In genomic region chr1:171438441-171438840, GRCh38 we compare ENCODE assay signal across 10 cellular contexts. TPM values are rescaled to one million over a fixed set of nuclear protein-coding genes. Genes with fewer than 3 reads are reported as not detected.
A peak's percentile ranks its signal among the peaks of the same experiment; 100 is the strongest.
DNase-seq lines count a peak whose midpoint lies in the region; ATAC-seq and TF ChIP-seq lines count a peak whose summit lies in the region.
"Had no signal": no experiment of that assay in that cellular context is flagged by ENCODE, and none has a peak within 500 bp of the region (broad histone marks: within the 10 kb centered on the region; RNA-seq: fewer than 3 reads in every experiment).

No MANE protein-coding gene starts in this region.

- no peaks in the 10 kb centered on the region for H3K9me3 Mint-ChIP-seq in nephron progenitor cell

- no peak overlapping the region for H3K4me3 Mint-ChIP-seq in nephron progenitor cell
- H3K4me3 Mint-ChIP-seq: dendritic cell treated with granulocyte-macrophage colony-stimulating factor and Interleukin-4, amounts not matched to agents 40 ng/mL and 50 ng/mL, for 4 days had no signal

- no peak overlapping the region for H3K4me3 ChIP-seq in fibroblast of villous mesenchyme (ENCODE audit: low read depth, low read length)
- H3K4me3 ChIP-seq in skeletal muscle cell (ENCODE audit: low read depth, low read length): no peak overlapping the region

- H3K36me3 Mint-ChIP-seq in nephron progenitor cell (ENCODE audit: low read depth): no peaks in the 10 kb centered on the region

- TF ChIP-seq CTCF in fibroblast of villous mesenchyme (IDR thresholded peaks at IDR 0.05; ENCODE audit: insufficient read depth, low read depth, low read length): no peak
- no peak for TF ChIP-seq CTCF in nephron progenitor cell (IDR thresholded peaks at IDR 0.05)

- DNase-seq in H4 (ENCODE audit: low spot score): peak; percentile 85
- peak; percentile 79 for DNase-seq in T1000 (lab: John Stamatoyannopoulos, UW)
- DNase-seq in fibroblast of villous mesenchyme (ENCODE audit: low read depth): peak; percentile 90
- peak; percentile 94 for DNase-seq in skeletal muscle cell (ENCODE audit: low read depth)
- DNase-seq in stimulated activated naive CD8-positive, alpha-beta T cell treated with anti-CD3 and anti-CD28 coated beads, Interleukin-15, Interleukin-2, amounts not matched to agents 100 U/mL and 50 U/mL, for 24 hours: no peak
- DNase-seq in ureter (ENCODE audit: low spot score): no peak
- DNase-seq in nephron progenitor cell: no peak
- no peak for DNase-seq in midbrain (lab: John Stamatoyannopoulos, UW)
- DNase-seq: NCI-H1694 treated with DMSO at 0.1 percent for 48 hours had no signal

- no peaks in the 10 kb centered on the region for H3K4me1 Mint-ChIP-seq in nephron progenitor cell

- no peaks in the 10 kb centered on the region for H3K27me3 Mint-ChIP-seq in nephron progenitor cell (ENCODE audit: low read depth, poor library complexity)
- H3K27me3 Mint-ChIP-seq: dendritic cell treated with granulocyte-macrophage colony-stimulating factor and Interleukin-4, amounts not matched to agents 40 ng/mL and 50 ng/mL, for 4 days had no signal

- no peak for ATAC-seq in stimulated activated naive CD8-positive, alpha-beta T cell treated with anti-CD3 and anti-CD28 coated beads, Interleukin-15, Interleukin-2, amounts not matched to agents 100 U/mL and 50 U/mL, for 24 hours

- no peak overlapping the region for H3K27ac Mint-ChIP-seq in nephron progenitor cell
- H3K27ac Mint-ChIP-seq: dendritic cell treated with granulocyte-macrophage colony-stimulating factor and Interleukin-4, amounts not matched to agents 40 ng/mL and 50 ng/mL, for 4 days had no signal

RNA-seq across cellular contexts. Expression of gene PRRC2C, which starts 46.9 kb away (rescaled TPM):
- 32.5 and 37.8 TPM in 2 replicates for total RNA-seq in H4 (2014; rRNA removed; shearing (Covaris generic))
- total RNA-seq in fibroblast of villous mesenchyme (47.4 and 51.8 TPM in 2 replicates), ureter (254 TPM)

Comparison
In these comparisons a context has a peak if more than half of its experiments do, and no peak if none do; other contexts are left out.
1. DNase-seq: peak in H4 (single experiment), T1000 (single experiment), fibroblast of villous mesenchyme (single experiment) and skeletal muscle cell (single experiment); none in stimulated activated naive CD8-positive, alpha-beta T cell treated with anti-CD3 and anti-CD28 coated beads, Interleukin-15, Interleukin-2, amounts not matched to agents 100 U/mL and 50 U/mL, for 24 hours (single experiment), ureter (single experiment), nephron progenitor cell (single experiment) and midbrain (single experiment).